Comparison of ENCODE assay signal across 27 cellular contexts in genomic region chr6:170284126-170284773, GRCh38. TPM values are rescaled to one million over a fixed set of nuclear protein-coding genes. Genes with fewer than 3 reads are reported as not detected.
A peak's percentile ranks its signal among the peaks of the same experiment; 100 is the strongest.
DNase-seq lines count a peak whose midpoint lies in the region; ATAC-seq and TF ChIP-seq lines count a peak whose summit lies in the region.
"Had no signal": no experiment of that assay in that cellular context is flagged by ENCODE, and none has a peak within 500 bp of the region (broad histone marks: within the 10 kb centered on the region; RNA-seq: fewer than 3 reads in every experiment).

No MANE protein-coding gene starts in this region.

- no peaks in the 10 kb centered on the region for H3K36me3 ChIP-seq in endodermal cell (ENCODE audit: control insufficient read depth, insufficient read depth, low read length)
- H3K36me3 ChIP-seq in osteoblast (ENCODE audit: insufficient read depth, low read length) = no peaks in the 10 kb centered on the region
- H3K36me3 ChIP-seq in hepatocyte (replicated peaks; ENCODE audit: insufficient read depth, low read depth) = no peaks in the 10 kb centered on the region
- H3K36me3 ChIP-seq: BE2C, SJSA1 had no signal

- H3K9ac ChIP-seq in endodermal cell (ENCODE audit: extremely low read depth, low read length, poor library complexity, severe bottlenecking) = no peak overlapping the region
- H3K9ac ChIP-seq: GM23248 had no signal

- WGBS in right cardiac atrium = 93% methylated on average over 15 of the region's 15 CpGs
- 95 to 97% methylated on average over 9 to 15 of the region's 15 CpGs for WGBS in endodermal cell (ENCODE audit: insufficient coverage in 1 of 2, insufficient read length in 1 of 2), 2 experiments
- 92% methylated on average over 12 of the region's 15 CpGs for WGBS in hepatocyte (ENCODE audit: low lambda C conversion rate, missing lambda C conversion rate)

- peaks cover 48% of the 10 kb centered on the region for H3K27me3 Mint-ChIP-seq in endodermal cell (ENCODE audit: insufficient read depth)
- H3K27me3 Mint-ChIP-seq in activated T-helper 17 cell treated with anti-CD3 and anti-CD28 coated beads, Interleukin-2, amount 50 U/mL, for 72 hours = peaks cover 25% of the 10 kb centered on the region
- H3K27me3 Mint-ChIP-seq in chondrocyte (ENCODE audit: low read depth) = peaks cover 32% of the 10 kb centered on the region

- H3K4me1 ChIP-seq in right cardiac atrium (ENCODE audit: control insufficient read depth, insufficient read depth, low read length) = peaks cover 15% of the 10 kb centered on the region
- H3K4me1 ChIP-seq in endodermal cell (ENCODE audit: control insufficient read depth, insufficient read depth, low read length) = peaks cover 16% of the 10 kb centered on the region
- H3K4me1 ChIP-seq in osteoblast (ENCODE audit: insufficient read depth, low read length) = peaks cover 2% of the 10 kb centered on the region
- H3K4me1 ChIP-seq in hepatocyte (ENCODE audit: insufficient read depth) = peaks cover 19% of the 10 kb centered on the region

- H3K27me3 ChIP-seq in right cardiac atrium (ENCODE audit: control insufficient read depth, insufficient read depth) = no peaks in the 10 kb centered on the region
- H3K27me3 ChIP-seq in endodermal cell (ENCODE audit: control insufficient read depth, insufficient read depth, low read length, poor library complexity, severe bottlenecking) = peaks cover 46% of the 10 kb centered on the region
- H3K27me3 ChIP-seq in osteoblast (ENCODE audit: insufficient read depth, low read length) = peaks cover 23% of the 10 kb centered on the region
- peaks cover 38% of the 10 kb centered on the region for H3K27me3 ChIP-seq in hepatocyte

- peaks cover 20% of the 10 kb centered on the region for H3K4me1 Mint-ChIP-seq in endodermal cell
- peaks cover 8% of the 10 kb centered on the region for H3K4me1 Mint-ChIP-seq in activated T-helper 17 cell treated with anti-CD3 and anti-CD28 coated beads, Interleukin-2, amount 50 U/mL, for 72 hours
- peaks cover 18% of the 10 kb centered on the region for H3K4me1 Mint-ChIP-seq in chondrocyte (ENCODE audit: low read depth)

- no peak for ATAC-seq in right cardiac atrium
- ATAC-seq in activated T-helper 17 cell treated with anti-CD3 and anti-CD28 coated beads, Interleukin-2, amount 50 U/mL, for 72 hours (replicated peaks) = no peak
- ATAC-seq: GM12878, HepG2, K562, Panc1, Right ventricle myocardium inferior had no signal

- H4K20me1 ChIP-seq in osteoblast (ENCODE audit: insufficient read depth, low read length) = no peaks in the 10 kb centered on the region
- no peaks in the 10 kb centered on the region for H4K20me1 ChIP-seq in hepatocyte (ENCODE audit: insufficient read depth, poor library complexity, severe bottlenecking)

- no peaks in the 10 kb centered on the region for H3K9me3 Mint-ChIP-seq in endodermal cell
- no peaks in the 10 kb centered on the region for H3K9me3 Mint-ChIP-seq in activated T-helper 17 cell treated with anti-CD3 and anti-CD28 coated beads, Interleukin-2, amount 50 U/mL, for 72 hours
- no peaks in the 10 kb centered on the region for H3K9me3 Mint-ChIP-seq in chondrocyte (ENCODE audit: low read depth)

- no peak overlapping the region for H3K27ac ChIP-seq in right cardiac atrium (ENCODE audit: low read length)
- H3K27ac ChIP-seq in endodermal cell (ENCODE audit: low read depth, low read length) = no peak overlapping the region
- H3K27ac ChIP-seq in osteoblast (ENCODE audit: low read depth, low read length) = no peak overlapping the region
- no peak overlapping the region for H3K27ac ChIP-seq in hepatocyte
- H3K27ac ChIP-seq: GM23248, HL-60, SJSA1 had no signal

- H2AFZ ChIP-seq in osteoblast (ENCODE audit: low read length) (no peak overlapping the region), hepatocyte (no peak overlapping the region)
- H2AFZ ChIP-seq: GM23248 had no signal

- DNase-seq in cardiac septum (ENCODE audit: low spot score) (peak; percentile 63), right cardiac atrium (no peak), endodermal cell (peak; percentile 38), osteoblast (ENCODE audit: insufficient read length, low spot score, missing footprints) (peak; percentile 49), chondrocyte (ENCODE audit: low spot score) (no peak), hepatocyte (ENCODE audit: low spot score) (no peak)
- DNase-seq: BE2C; CD4-positive, CD25-positive, alpha-beta regulatory T cell; COR-L47; DND-41; GM23248; H9; MM.1S; NCI-H1048; NCI-H1436 treated with DMSO at 0.1 percent for 48 hours; NCI-H1930; NCI-H2227 treated with DMSO at 0.1 percent for 48 hours; NCI-H510A; NCI-H774 had no signal

- intact Hi-C loops in cardiac septum (cut with DNase I) = no loop called here
- intact Hi-C loops in right cardiac atrium (cut with DNase I) = loop anchor here in 2 of 4 donors (10.0 kb wide), 2 partner anchors 109 to 239 kb away; no protein-coding TSS in a partner anchor

- H3K79me2 ChIP-seq in osteoblast (ENCODE audit: insufficient read depth, low read length) (no peaks in the 10 kb centered on the region), hepatocyte (no peaks in the 10 kb centered on the region)

- H3K4me3 Mint-ChIP-seq in endodermal cell (no peak overlapping the region), chondrocyte (ENCODE audit: unreplicated experiment) (no peak overlapping the region)
- no peak overlapping the region for H3K4me3 Mint-ChIP-seq in activated T-helper 17 cell treated with anti-CD3 and anti-CD28 coated beads, Interleukin-2, amount 50 U/mL, for 72 hours
- H3K4me3 Mint-ChIP-seq: H9 had no signal

- no peaks in the 10 kb centered on the region for H3K9me2 ChIP-seq in hepatocyte (replicated peaks; ENCODE audit: insufficient read depth)

- H3K27ac Mint-ChIP-seq in endodermal cell (no peak overlapping the region), chondrocyte (ENCODE audit: unreplicated experiment) (no peak overlapping the region)
- no peak overlapping the region for H3K27ac Mint-ChIP-seq in activated T-helper 17 cell treated with anti-CD3 and anti-CD28 coated beads, Interleukin-2, amount 50 U/mL, for 72 hours
- H3K27ac Mint-ChIP-seq: CD4-positive, CD25-positive, alpha-beta regulatory T cell; H9 had no signal

- no peak overlapping the region for H3K4me2 ChIP-seq in osteoblast (ENCODE audit: insufficient read depth, low read length)
- no peak overlapping the region for H3K4me2 ChIP-seq in hepatocyte

- H3K4me3 ChIP-seq in right cardiac atrium (ENCODE audit: low read length) (no peak overlapping the region), endodermal cell (ENCODE audit: low read length) (no peak overlapping the region), osteoblast (ENCODE audit: insufficient read depth, low read length) (no peak overlapping the region), hepatocyte (no peak overlapping the region)
- H3K4me3 ChIP-seq: GM12878, GM23248, K562, SJSA1 had no signal

- H3K9me3 ChIP-seq in right cardiac atrium (ENCODE audit: control insufficient read depth, low read length) = no peaks in the 10 kb centered on the region
- no peaks in the 10 kb centered on the region for H3K9me3 ChIP-seq in endodermal cell (ENCODE audit: control insufficient read depth, low read length)
- H3K9me3 ChIP-seq in osteoblast (ENCODE audit: low read depth, low read length) = no peaks in the 10 kb centered on the region
- H3K9me3 ChIP-seq in hepatocyte (ENCODE audit: low read depth) = no peaks in the 10 kb centered on the region
- H3K9me3 ChIP-seq: BE2C, SJSA1 had no signal

- TF ChIP-seq CTCF in endodermal cell (conservative IDR thresholded peaks at IDR 0.05) (no peak), osteoblast (IDR thresholded peaks at IDR 0.05; ENCODE audit: extremely low read depth, low read depth, low read length) (no peak), chondrocyte (IDR thresholded peaks at IDR 0.05) (no peak), hepatocyte (IDR thresholded peaks at IDR 0.05; ENCODE audit: poor library complexity) (no peak)

- H3K36me3 Mint-ChIP-seq in endodermal cell (ENCODE audit: low read depth) = peaks cover 10% of the 10 kb centered on the region
- peaks cover 6% of the 10 kb centered on the region for H3K36me3 Mint-ChIP-seq in activated T-helper 17 cell treated with anti-CD3 and anti-CD28 coated beads, Interleukin-2, amount 50 U/mL, for 72 hours (ENCODE audit: low read depth)
- no peaks in the 10 kb centered on the region for H3K36me3 Mint-ChIP-seq in chondrocyte (ENCODE audit: low read depth)

RNA-seq across cellular contexts. Expression of gene DLL1, which starts 6.6 kb away (rescaled TPM):
- 6.4 TPM for total RNA-seq in cardiac septum
- total RNA-seq in right cardiac atrium = 10 to 100 TPM; 23.9 to 29.2 (median 27.0) TPM
- 25.8 TPM for polyA plus RNA-seq in right cardiac atrium
- total RNA-seq in endodermal cell = 1 to 10 TPM; 3.1 to 3.6 TPM
- 79.0 TPM for polyA plus RNA-seq in endodermal cell (2013, experiment 1 of 2)
- 59.5 TPM for polyA plus RNA-seq in endodermal cell (2013, experiment 2 of 2)
- 0.29 and 0.36 TPM in 2 replicates for total RNA-seq in osteoblast
- under 1 TPM; 0.11 to 0.56 TPM for total RNA-seq in activated T-helper 17 cell treated with anti-CD3 and anti-CD28 coated beads, Interleukin-2, amount 50 U/mL, for 72 hours
- 0.35 to 0.82 TPM (median 0.41 TPM) in 3 replicates for total RNA-seq in chondrocyte
- total RNA-seq in hepatocyte = 2.5 and 3.3 TPM in 2 replicates
- polyA plus RNA-seq in hepatocyte = 3.1 and 3.6 TPM in 2 replicates
- total RNA-seq: HepG2, K562 had no signal
- polyA plus RNA-seq: HepG2, K562 had no signal

RNA-seq across cellular contexts. Expression of gene FAM120B, which starts 22.3 kb away (rescaled TPM):
- total RNA-seq in cardiac septum (27.4 TPM), right cardiac atrium (10 to 100 TPM; 25.8 to 31.9 (median 29.5) TPM), endodermal cell (10 to 100 TPM; 25.7 to 27.5 TPM), osteoblast (13.4 and 17.1 TPM in 2 replicates), chondrocyte (26.6 to 36.7 TPM (median 26.8 TPM) in 3 replicates), hepatocyte (16.0 and 19.5 TPM in 2 replicates)
- polyA plus RNA-seq in right cardiac atrium (10.7 TPM), hepatocyte (25.0 and 25.8 TPM in 2 replicates)
- 21.6 TPM for polyA plus RNA-seq in endodermal cell (2013, experiment 1 of 2)
- polyA plus RNA-seq in endodermal cell (2013, experiment 2 of 2) = 20.5 TPM
- total RNA-seq in activated T-helper 17 cell treated with anti-CD3 and anti-CD28 coated beads, Interleukin-2, amount 50 U/mL, for 72 hours = 10 to 100 TPM; 22.5 to 27.4 TPM

Comparison
In these comparisons a context has a peak if more than half of its experiments do, and no peak if none do; other contexts are left out.
1. DNase-seq: peak in cardiac septum (single experiment), endodermal cell (single experiment) and osteoblast (single experiment); none in right cardiac atrium (0 of 3), chondrocyte (single experiment) and hepatocyte (single experiment).